Comparison of ENCODE assay signal across 30 cellular contexts in genomic region chr2:200778038-200778437, GRCh38. TPM values are rescaled to one million over a fixed set of nuclear protein-coding genes. Genes with fewer than 3 reads are reported as not detected.
DNase-seq lines count a peak whose midpoint lies in the region; ATAC-seq and TF ChIP-seq lines count a peak whose summit lies in the region.
"Had no signal": no experiment of that assay in that cellular context is flagged by ENCODE, and none has a peak within 500 bp of the region (broad histone marks: within the 10 kb centered on the region; RNA-seq: fewer than 3 reads in every experiment).

No MANE protein-coding gene starts in this region.

- POLR2A ChIA-PET in A673 (lab: Charles Lee; ENCODE audit: low non-redundant PET): no interaction called here

- CTCF ChIA-PET in A673 (lab: Charles Lee): no interaction called here

- in situ Hi-C loops in astrocyte of the spinal cord (cut with HindIII; ENCODE audit: low sequenced_read_pairs): no loop called here

- H4K20me1 ChIP-seq in hepatocyte (ENCODE audit: insufficient read depth, poor library complexity, severe bottlenecking): no peaks in the 10 kb centered on the region

- no peaks in the 10 kb centered on the region for H3K9me2 ChIP-seq in hepatocyte (replicated peaks; ENCODE audit: insufficient read depth)

- peak; percentile 39 for DNase-seq in A673 (ENCODE audit: low spot score)
- peak; percentile 58 for DNase-seq in GM03348 (ENCODE audit: low spot score)
- peak; percentile 29 for DNase-seq in astrocyte of the spinal cord (ENCODE audit: low read depth, low spot score)
- no peak for DNase-seq in hepatocyte (ENCODE audit: low spot score)
- DNase-seq in stimulated activated naive CD4-positive, alpha-beta T cell treated with Interleukin-2 at 50 U/mL for 16 hours (lab: John Stamatoyannopoulos, UW): no peak
- DNase-seq in Peyer's patch: no peak
- DNase-seq: activated CD4-positive, alpha-beta T cell treated with anti-CD3 and anti-CD28 coated beads for 36 hours; activated CD8-positive, alpha-beta memory T cell treated with anti-CD3 and anti-CD28 coated beads for 24 hours; activated naive CD4-positive, alpha-beta T cell treated with Interleukin-2 at 50 U/mL for 16 hours; activated T-cell treated with anti-CD3 and anti-CD28 coated beads, Interleukin-2, amount 50 U/mL, for 24 hours; caudate nucleus; CD4-positive, CD25-positive, alpha-beta regulatory T cell; gastrocnemius medialis; GOT3; hippocampal formation; immature natural killer cell; NCI-H146; NCI-H2171; NCI-H524; ovary; retina; stimulated activated CD4-positive, alpha-beta T cell treated with anti-CD3 and anti-CD28 coated beads, Interleukin-12 subunit alpha, Interleukin-12 subunit beta, amount 100 ng/mL, for 4 hours; stimulated activated CD4-positive, alpha-beta T cell treated with anti-CD3 and anti-CD28 coated beads, Interleukin-4, amount 100 ng/mL, for 24 hours; stimulated activated naive CD4-positive, alpha-beta T cell; T-helper 17 cell; testis had no signal

- H3K27ac ChIP-seq in A673 (ENCODE audit: low read depth, low read length, poor library complexity, severe bottlenecking) (no peak overlapping the region), hepatocyte (peak overlapping the region; percentile 10), Peyer's patch (no peak overlapping the region)
- H3K27ac ChIP-seq: gastrocnemius medialis, ovary, testis had no signal

- H3K36me3 ChIP-seq in A673 (ENCODE audit: insufficient read depth, low read length, poor library complexity, severe bottlenecking) (no peaks in the 10 kb centered on the region), hepatocyte (replicated peaks; ENCODE audit: insufficient read depth, low read depth) (no peaks in the 10 kb centered on the region), Peyer's patch (no peaks in the 10 kb centered on the region)
- H3K36me3 ChIP-seq: gastrocnemius medialis, ovary had no signal

- H3K79me2 ChIP-seq in hepatocyte: no peaks in the 10 kb centered on the region

- TF ChIP-seq POLR2A in Peyer's patch (IDR thresholded peaks at IDR 0.05): no peak

- TF ChIP-seq CTCF in A673 (conservative IDR thresholded peaks at IDR 0.05; ENCODE audit: low read depth, low read length) (no peak), astrocyte of the spinal cord (IDR thresholded peaks at IDR 0.05; ENCODE audit: low read depth, low read length) (no peak), hepatocyte (IDR thresholded peaks at IDR 0.05; ENCODE audit: poor library complexity) (no peak), Peyer's patch (IDR thresholded peaks at IDR 0.05) (no peak)

- no peak overlapping the region for H3K4me2 ChIP-seq in hepatocyte

- 80% methylated on average over 7 of the region's 7 CpGs for WGBS in hepatocyte (ENCODE audit: low lambda C conversion rate, missing lambda C conversion rate)

- H3K27me3 ChIP-seq in A673 (replicated peaks; ENCODE audit: insufficient read depth, low read depth, low read length, poor library complexity) (no peaks in the 10 kb centered on the region), hepatocyte (no peaks in the 10 kb centered on the region), Peyer's patch (no peaks in the 10 kb centered on the region)
- H3K27me3 ChIP-seq: gastrocnemius medialis, ovary, testis had no signal

- no TSS peak for BruUV-seq in A673 (replicated peaks; lab: Mats Ljungman, UMichigan)

- H3K4me1 ChIP-seq in A673 (ENCODE audit: insufficient read depth, low read length, poor library complexity, severe bottlenecking): peaks cover 10% of the 10 kb centered on the region
- no peaks in the 10 kb centered on the region for H3K4me1 ChIP-seq in hepatocyte (ENCODE audit: insufficient read depth)
- H3K4me1 ChIP-seq in Peyer's patch: peaks cover 0 to 14% (median 0%) of the 10 kb centered on the region in 4 donors
- H3K4me1 ChIP-seq: gastrocnemius medialis, testis had no signal

- intact Hi-C loops in A673 (cut with micrococcal nuclease; ENCODE audit: unreplicated experiment): no loop called here

- ATAC-seq in GM18868 (IDR thresholded peaks at IDR 0.05; ENCODE audit: unreplicated experiment): no peak
- ATAC-seq in HG03139 (IDR thresholded peaks at IDR 0.05; ENCODE audit: unreplicated experiment): no peak
- ATAC-seq: activated CD4-positive, alpha-beta T cell treated with anti-CD3 and anti-CD28 coated beads for 36 hours; gastrocnemius medialis; natural killer cell treated with Interleukin-12 subunit alpha and Interleukin-12 subunit beta and Interleukin-15 and Interleukin-18, amount 100 ng/mL, for 72 hours; Panc1; T-helper 17 cell had no signal

- no peak overlapping the region for H2AFZ ChIP-seq in hepatocyte

- H3K9me3 ChIP-seq in A673 (ENCODE audit: low read depth, low read length, poor library complexity, severe bottlenecking) (peaks cover 1% of the 10 kb centered on the region), hepatocyte (ENCODE audit: low read depth) (no peaks in the 10 kb centered on the region), Peyer's patch (no peaks in the 10 kb centered on the region)
- H3K9me3 ChIP-seq: gastrocnemius medialis, ovary, testis had no signal

- H3K4me3 ChIP-seq in A673 (ENCODE audit: low read depth, low read length, poor library complexity, severe bottlenecking) (no peak overlapping the region), astrocyte of the spinal cord (ENCODE audit: low read depth, low read length) (no peak overlapping the region), hepatocyte (no peak overlapping the region), Peyer's patch (no peak overlapping the region)
- H3K4me3 ChIP-seq: gastrocnemius medialis, ovary, testis had no signal

RNA-seq across cellular contexts. Expression of gene BZW1, which starts 33.7 kb away (rescaled TPM):
- total RNA-seq in A673 (2021) (321 and 396 TPM in 2 replicates), hepatocyte (208 and 237 TPM in 2 replicates), Peyer's patch (100 to 1,000 TPM; 122 to 236 (median 133) TPM)
- 133 TPM in 2 replicates for polyA plus RNA-seq in hepatocyte

Comparison
In these comparisons a context has a peak if more than half of its experiments do, and no peak if none do; other contexts are left out.
1. DNase-seq: peak in A673 (single experiment), GM03348 (single experiment) and astrocyte of the spinal cord (single experiment); none in hepatocyte (single experiment), stimulated activated naive CD4-positive, alpha-beta T cell treated with Interleukin-2 at 50 U/mL for 16 hours (single experiment) and Peyer's patch (0 of 3).